ENCODE assay signal across 2 cellular contexts in the genomic region with DNA sequence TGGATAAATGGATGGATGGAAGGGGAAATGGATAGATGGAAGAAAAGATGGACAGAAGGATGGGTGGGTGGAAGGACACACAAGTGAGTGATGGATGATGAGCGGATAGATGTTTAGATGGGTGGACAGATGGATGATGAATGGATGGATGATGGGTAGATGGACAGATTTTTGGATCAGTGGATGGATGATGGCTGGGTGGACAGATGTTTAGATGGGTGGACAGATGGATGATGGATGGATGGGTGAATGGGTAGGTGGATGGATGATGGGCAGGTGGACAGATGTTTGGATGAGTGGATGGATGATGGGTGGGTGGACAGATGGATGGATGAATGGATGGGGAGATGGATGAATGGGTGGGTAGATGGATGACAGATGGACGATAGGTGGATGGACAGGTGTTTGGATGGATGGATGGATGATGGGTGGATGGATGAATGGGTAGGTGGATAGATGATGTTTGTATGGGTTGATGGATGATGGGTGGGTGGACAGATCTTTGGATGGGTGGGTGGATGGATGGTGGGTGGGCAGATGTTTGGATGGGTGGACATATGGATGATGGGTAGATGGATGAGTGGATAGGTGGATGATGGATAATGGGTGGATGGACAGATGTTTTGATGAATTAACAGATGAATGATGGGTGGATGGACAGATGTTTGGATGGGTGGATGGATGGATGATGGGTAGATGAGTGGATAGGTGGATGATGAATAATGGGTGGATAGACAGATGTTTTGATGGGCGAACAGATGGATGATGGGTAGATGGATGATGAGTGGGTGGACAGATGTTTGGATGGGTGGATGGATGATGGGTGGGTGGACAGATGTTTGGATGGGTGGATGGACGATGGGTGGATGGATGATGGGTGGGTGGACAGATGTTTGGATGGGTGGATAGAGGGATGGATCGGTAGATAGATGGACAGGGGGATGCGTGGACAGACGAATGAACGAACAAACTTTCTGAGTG.
TF ChIP-seq lines count a peak whose summit lies in the region.

No MANE protein-coding gene starts in this region.

TF ChIP-seq in HepG2, 621 proteins besides CTCF, POLR2A, EP300 and RAD21:
- TF ChIP-seq NONO (IDR thresholded peaks at IDR 0.05) = no peak
- 0 out of 2 replicates have a peak, but pooled peaks have one; percentile 29 for TF ChIP-seq NONO (CRISPR knock-in tag; conservative IDR thresholded peaks at IDR 0.05)
- 0 out of 2 replicates have a peak, but pooled peaks have one; percentile 5 for TF ChIP-seq ARNT (IDR thresholded peaks at IDR 0.05)
- peak; percentile 33; the same call in 1 of the 2 replicates for TF ChIP-seq POLR2AphosphoS2 (IDR thresholded peaks at IDR 0.05; ENCODE audit: low read depth, low read length)
- TF ChIP-seq TARDBP (CRISPR knock-in tag; IDR thresholded peaks at IDR 0.05) = 0 out of 2 replicates have a peak, but pooled peaks have one; percentile 41
- TF ChIP-seq, protein P1, sequence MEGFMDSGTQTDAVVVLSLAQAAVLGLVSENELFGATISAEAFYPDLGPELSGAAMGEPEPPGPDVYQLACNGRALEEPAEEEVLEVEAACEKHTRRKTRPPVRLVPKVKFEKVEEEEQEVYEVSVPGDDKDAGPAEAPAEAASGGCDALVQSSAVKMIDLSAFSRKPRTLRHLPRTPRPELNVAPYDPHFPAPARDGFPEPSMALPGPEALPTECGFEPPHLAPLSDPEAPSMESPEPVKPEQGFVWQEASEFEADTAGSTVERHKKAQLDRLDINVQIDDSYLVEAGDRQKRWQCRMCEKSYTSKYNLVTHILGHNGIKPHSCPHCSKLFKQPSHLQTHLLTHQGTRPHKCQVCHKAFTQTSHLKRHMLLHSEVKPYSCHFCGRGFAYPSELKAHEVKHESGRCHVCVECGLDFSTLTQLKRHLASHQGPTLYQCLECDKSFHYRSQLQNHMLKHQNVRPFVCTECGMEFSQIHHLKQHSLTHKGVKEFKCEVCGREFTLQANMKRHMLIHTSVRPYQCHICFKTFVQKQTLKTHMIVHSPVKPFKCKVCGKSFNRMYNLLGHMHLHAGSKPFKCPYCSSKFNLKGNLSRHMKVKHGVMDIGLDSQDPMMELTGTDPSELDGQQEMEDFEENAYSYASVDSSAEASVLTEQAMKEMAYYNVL (CRISPR knock-in tag; IDR thresholded peaks at IDR 0.05; ENCODE audit: borderline replicate concordance) = peak; percentile 43; the same call in 1 of the 2 replicates
- TF ChIP-seq, protein P2, sequence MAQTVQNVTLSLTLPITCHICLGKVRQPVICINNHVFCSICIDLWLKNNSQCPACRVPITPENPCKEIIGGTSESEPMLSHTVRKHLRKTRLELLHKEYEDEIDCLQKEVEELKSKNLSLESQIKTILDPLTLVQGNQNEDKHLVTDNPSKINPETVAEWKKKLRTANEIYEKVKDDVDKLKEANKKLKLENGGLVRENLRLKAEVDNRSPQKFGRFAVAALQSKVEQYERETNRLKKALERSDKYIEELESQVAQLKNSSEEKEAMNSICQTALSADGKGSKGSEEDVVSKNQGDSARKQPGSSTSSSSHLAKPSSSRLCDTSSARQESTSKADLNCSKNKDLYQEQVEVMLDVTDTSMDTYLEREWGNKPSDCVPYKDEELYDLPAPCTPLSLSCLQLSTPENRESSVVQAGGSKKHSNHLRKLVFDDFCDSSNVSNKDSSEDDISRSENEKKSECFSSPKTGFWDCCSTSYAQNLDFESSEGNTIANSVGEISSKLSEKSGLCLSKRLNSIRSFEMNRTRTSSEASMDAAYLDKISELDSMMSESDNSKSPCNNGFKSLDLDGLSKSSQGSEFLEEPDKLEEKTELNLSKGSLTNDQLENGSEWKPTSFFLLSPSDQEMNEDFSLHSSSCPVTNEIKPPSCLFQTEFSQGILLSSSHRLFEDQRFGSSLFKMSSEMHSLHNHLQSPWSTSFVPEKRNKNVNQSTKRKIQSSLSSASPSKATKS (CRISPR knock-in tag; IDR thresholded peaks at IDR 0.05) = no peak

TF ChIP-seq in HEK293T, 16 proteins besides CTCF, POLR2A, EP300 and RAD21:
- TF ChIP-seq PKNOX1 (IDR thresholded peaks at IDR 0.05) = peak; percentile 47; the same call in 1 of the 2 replicates
- no peak for TF ChIP-seq SUZ12 (IDR thresholded peaks at IDR 0.05)
TF ChIP-seq in HEK293T: peak in this region for 1.
